ENCODE assay signal across 24 cellular contexts in genomic region chr6:167449099-167449861, GRCh38.
A peak's percentile ranks its signal among the peaks of the same experiment; 100 is the strongest.
DNase-seq lines count a peak whose midpoint lies in the region; ATAC-seq, FAIRE-seq and TF ChIP-seq lines count a peak whose summit lies in the region.
"Had no signal": no experiment of that assay in that cellular context is flagged by ENCODE, and none has a peak within 500 bp of the region (broad histone marks: within the 10 kb centered on the region; RNA-seq: fewer than 3 reads in every experiment).

No MANE protein-coding gene starts in this region.

- no peak overlapping the region for H3K27ac ChIP-seq in neuronal stem cell (replicated peaks; ENCODE audit: low read length)
- H3K27ac ChIP-seq in transverse colon, result peak overlapping the region; percentile 34 to 65 (median 62)
- H3K27ac ChIP-seq in aorta (ENCODE audit: low read depth in 1 of 2, low read length in 2 of 2), result no peak overlapping the region

- in situ Hi-C loops in transverse colon (cut with MboI; ENCODE audit: low pct_ligation_motif_present in 1 of 4, low pct_unique_long_range_greater_than_20kb in 1 of 4, low sequenced_read_pairs in 3 of 4), result no loop called here

- no peak overlapping the region for H4K8ac ChIP-seq in neuronal stem cell (ENCODE audit: low read depth, low read length)

- peak; percentile 0 for DNase-seq in bronchial epithelial cell (ENCODE audit: low read depth)
- DNase-seq in left colon, result no peak
- DNase-seq in neuronal stem cell (ENCODE audit: low spot score), result no peak
- no peak for DNase-seq in transverse colon
- DNase-seq in aorta, result no peak
- DNase-seq in foreskin melanocyte, result no peak
- DNase-seq in HuH-7.5 (ENCODE audit: low spot score), result no peak
- DNase-seq: ACHN; BE2C; C1 segment of cervical spinal cord; CD4-positive, CD25-positive, alpha-beta regulatory T cell; CD8-positive, alpha-beta memory T cell; COR-L47; DMS 273 treated with DMSO at 0.1 percent for 48 hours; DMS79; GDM1; H7; HFFc6 had no signal

- H3K4me2 ChIP-seq in neuronal stem cell (ENCODE audit: insufficient read depth, low read length, poor library complexity, severe bottlenecking), result no peak overlapping the region
- H3K4me2 ChIP-seq: GM23338 had no signal

- H3K4me3 ChIP-seq in bronchial epithelial cell (ENCODE audit: low read depth, low read length), result no peak overlapping the region
- H3K4me3 ChIP-seq in neuronal stem cell (ENCODE audit: low read length in 2 of 2), result no peak overlapping the region
- H3K4me3 ChIP-seq in transverse colon, result no peak overlapping the region
- no peak overlapping the region for H3K4me3 ChIP-seq in aorta (ENCODE audit: low read length in 2 of 2)
- H3K4me3 ChIP-seq: GM23338 had no signal

- peaks cover 5 to 13% of the 10 kb centered on the region in 2 donors for H3K4me1 ChIP-seq in neuronal stem cell (ENCODE audit: control insufficient read depth in 2 of 2, insufficient read depth in 1 of 2, low read depth in 1 of 2, low read length in 2 of 2)
- H3K4me1 ChIP-seq in transverse colon, result peaks cover 0 to 18% (median 16%) of the 10 kb centered on the region in 4 donors
- H3K4me1 ChIP-seq in aorta (ENCODE audit: control insufficient read depth in 1 of 2, insufficient read depth in 2 of 2, low read length in 2 of 2), result no peaks in the 10 kb centered on the region
- H3K4me1 ChIP-seq: BE2C had no signal

- H3K27me3 ChIP-seq in bronchial epithelial cell (ENCODE audit: control insufficient read depth, insufficient read depth, low read length) (no peaks in the 10 kb centered on the region), neuronal stem cell (ENCODE audit: control insufficient read depth in 3 of 3, insufficient read depth in 3 of 3, low read depth in 1 of 3, low read length in 3 of 3) (no peaks in the 10 kb centered on the region), transverse colon (no peaks in the 10 kb centered on the region), aorta (ENCODE audit: control insufficient read depth in 1 of 2, insufficient read depth in 2 of 2, low read length in 1 of 2) (no peaks in the 10 kb centered on the region)
- H3K27me3 ChIP-seq: BE2C had no signal

- peak overlapping the region; percentile 69 for H2BK5ac ChIP-seq in neuronal stem cell (ENCODE audit: low read length)

- peak overlapping the region; percentile 77 for H2AK5ac ChIP-seq in neuronal stem cell (ENCODE audit: low read depth, low read length)

- TF ChIP-seq POLR2A in transverse colon (IDR thresholded peaks at IDR 0.05), result no peak

- intact Hi-C loops in left colon (cut with DNase I, micrococcal nuclease) (no loop called here), transverse colon (cut with DNase I; ENCODE audit: low total_unique reads) (no loop called here), aorta (cut with DNase I) (no loop called here)

- peak; percentile 55 for TF ChIP-seq EP300 in transverse colon (IDR thresholded peaks at IDR 0.05; ENCODE audit: low read depth)

- no peak overlapping the region for H3K4ac ChIP-seq in neuronal stem cell (ENCODE audit: low read length)

- no peaks in the 10 kb centered on the region for H3K79me1 ChIP-seq in neuronal stem cell (ENCODE audit: low read depth, low read length)

- no peak overlapping the region for H3K23ac ChIP-seq in neuronal stem cell (ENCODE audit: low read depth, low read length, poor library complexity)

- H3K9me3 ChIP-seq in neuronal stem cell (replicated peaks in 1 of 2; ENCODE audit: control insufficient read depth in 2 of 2, insufficient read depth in 1 of 2, low read depth in 1 of 2, low read length in 2 of 2) (peaks cover 0 to 5% of the 10 kb centered on the region in 2 donors), transverse colon (no peaks in the 10 kb centered on the region), aorta (ENCODE audit: control insufficient read depth, low read length) (no peaks in the 10 kb centered on the region)
- H3K9me3 ChIP-seq: BE2C had no signal

- no peaks in the 10 kb centered on the region for H3K36me3 ChIP-seq in bronchial epithelial cell (ENCODE audit: control insufficient read depth, insufficient read depth, low read length)
- H3K36me3 ChIP-seq in neuronal stem cell (replicated peaks in 1 of 2; ENCODE audit: control insufficient read depth in 2 of 2, insufficient read depth in 2 of 2, low read length in 2 of 2), result no peaks in the 10 kb centered on the region
- no peaks in the 10 kb centered on the region for H3K36me3 ChIP-seq in transverse colon
- no peaks in the 10 kb centered on the region for H3K36me3 ChIP-seq in aorta (ENCODE audit: control insufficient read depth in 1 of 2, insufficient read depth in 2 of 2, low read length in 1 of 2)
- H3K36me3 ChIP-seq: BE2C had no signal

- no peak overlapping the region for H3K18ac ChIP-seq in neuronal stem cell (ENCODE audit: low read length)

- H2AFZ ChIP-seq in neuronal stem cell (ENCODE audit: low read length), result no peak overlapping the region
- H2AFZ ChIP-seq: GM23338 had no signal

- H2BK15ac ChIP-seq in neuronal stem cell (ENCODE audit: low read length), result no peak overlapping the region

- H2BK12ac ChIP-seq in neuronal stem cell (ENCODE audit: low read length), result no peak overlapping the region

- H2BK120ac ChIP-seq in neuronal stem cell (ENCODE audit: low read depth, low read length), result no peak overlapping the region

- no peak for FAIRE-seq in bronchial epithelial cell (lab: Jason Lieb, UNC)
- FAIRE-seq: A204.1, GM12892, GM18507, HTR-8/SVneo had no signal

- TF ChIP-seq CTCF in bronchial epithelial cell (IDR thresholded peaks at IDR 0.05; ENCODE audit: insufficient read depth, low read length, severe bottlenecking) (no peak), transverse colon (IDR thresholded peaks at IDR 0.05) (no peak)

- ATAC-seq in left colon (peak; percentile 83), aorta (ENCODE audit: low FRiP score) (no peak)
- ATAC-seq: GM23338, HCT116 had no signal

- H4K91ac ChIP-seq in neuronal stem cell (ENCODE audit: low read depth, low read length, poor library complexity), result no peak overlapping the region

- no peak overlapping the region for H3K9ac ChIP-seq in neuronal stem cell (ENCODE audit: low read depth, low read length, poor library complexity)

- WGBS in neuronal stem cell (ENCODE audit: extremely low coverage in 2 of 2, insufficient read length in 2 of 2, insufficient replicate concordance in 1 of 2), 2 donors, result no CpG with 5 or more reads among the region's 7 CpGs
- WGBS in transverse colon (ENCODE audit: low coverage in 1 of 2), 2 donors, result 35 to 62% methylated on average over 5 to 7 of the region's 7 CpGs
- WGBS in aorta, 2 donors, result 77 to 78% methylated on average over 7 of the region's 7 CpGs

- H3K14ac ChIP-seq in neuronal stem cell (ENCODE audit: low read length), result no peak overlapping the region

Comparison
In these comparisons a context has a peak if more than half of its experiments do, and no peak if none do; other contexts are left out.
1. H3K27ac ChIP-seq: peak in transverse colon (4 of 4); none in neuronal stem cell (single experiment) and aorta (0 of 2).